ENCODE assay signal across 8 cellular contexts in the genomic region with DNA sequence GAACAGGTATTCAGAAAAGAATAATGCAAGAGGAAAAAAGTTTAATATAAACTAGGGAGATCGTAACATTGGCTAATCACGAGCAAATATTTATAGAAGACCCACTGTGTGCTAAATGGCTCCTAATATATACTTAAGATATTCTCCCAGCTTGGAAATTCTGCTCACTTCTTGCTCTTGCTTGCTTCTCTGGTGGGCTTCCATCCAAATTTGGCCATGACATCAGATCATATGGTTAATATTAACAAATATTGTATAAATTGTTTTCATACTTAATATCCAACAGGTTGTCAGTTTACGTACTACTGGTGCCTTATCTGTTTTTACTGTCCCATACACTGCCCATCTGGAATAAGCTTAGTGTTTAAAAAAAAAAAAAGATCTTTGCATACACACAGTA. TPM values are rescaled to one million over a fixed set of nuclear protein-coding genes. Genes with fewer than 3 reads are reported as not detected.
DNase-seq lines count a peak whose midpoint lies in the region; ATAC-seq and TF ChIP-seq lines count a peak whose summit lies in the region.

No MANE protein-coding gene starts in this region.

- no peak for TF ChIP-seq CTCF in AG10803 (conservative IDR thresholded peaks at IDR 0.05; ENCODE audit: low read length)

- peaks cover 27 to 68% (median 59%) of the 10 kb centered on the region in 4 donors for H3K4me1 Mint-ChIP-seq in naive thymus-derived CD8-positive, alpha-beta T cell

- H3K27me3 Mint-ChIP-seq in naive thymus-derived CD8-positive, alpha-beta T cell: no peaks in the 10 kb centered on the region

- H3K4me3 Mint-ChIP-seq in naive thymus-derived CD8-positive, alpha-beta T cell: peak overlapping the region; percentile 90 to 99 (median 95)

- H3K36me3 Mint-ChIP-seq in naive thymus-derived CD8-positive, alpha-beta T cell: peaks cover 8 to 40% (median 17%) of the 10 kb centered on the region in 3 donors

- H3K36me3 ChIP-seq in KOPT-K1 (ENCODE audit: insufficient read depth, low read length): peaks cover 48% of the 10 kb centered on the region

- no peak for ATAC-seq in naive thymus-derived CD8-positive, alpha-beta T cell
- ATAC-seq in HG03354 (IDR thresholded peaks at IDR 0.05; ENCODE audit: poor library complexity, severe bottlenecking, unreplicated experiment): no peak

- DNase-seq in AG10803 (ENCODE audit: low read depth) (peak; percentile 23), HPDE6-E6E7 (ENCODE audit: extremely low spot score) (no peak), inferior parietal cortex (ENCODE audit: extremely low spot score) (no peak)
- DNase-seq in naive thymus-derived CD8-positive, alpha-beta T cell: no peak
- DNase-seq in activated CD4-positive, CD25-positive, alpha-beta regulatory T cell (lab: John Stamatoyannopoulos, UW): no peak

- peak overlapping the region; percentile 81 for H3K4me3 ChIP-seq in AG10803 (ENCODE audit: low read length)

- H3K27ac ChIP-seq in KOPT-K1 (ENCODE audit: low read depth, low read length, poor library complexity, severe bottlenecking) (peak overlapping the region; percentile 97), cingulate gyrus (ENCODE audit: low read depth, low read length) (peak overlapping the region; percentile 100)

- H3K9me3 ChIP-seq in KOPT-K1 (ENCODE audit: insufficient read depth, low read length, poor library complexity, severe bottlenecking): no peaks in the 10 kb centered on the region

- POLR2A ChIA-PET in naive thymus-derived CD8-positive, alpha-beta T cell (lab: Charles Lee): interaction anchor here (0.6 to 23.9 kb wide), 8 partner anchors 18 to 206 kb away, joined by 3 to 1109 read pairs (median 17); a partner anchor contains a TSS

- H3K9me3 Mint-ChIP-seq in naive thymus-derived CD8-positive, alpha-beta T cell: peaks cover 0 to 7% (median 0%) of the 10 kb centered on the region in 9 donors

- H3K27ac Mint-ChIP-seq in naive thymus-derived CD8-positive, alpha-beta T cell: peak overlapping the region; percentile 44 to 100 (median 99)

RNA-seq across cellular contexts. Expression of a gene that starts 1.1 kb away (rescaled TPM):
- total RNA-seq in naive thymus-derived CD8-positive, alpha-beta T cell: 10 to 100 TPM; 35.8 to 36.8 TPM
- polyA plus RNA-seq in naive thymus-derived CD8-positive, alpha-beta T cell: 10 to 100 TPM; 31.4 to 52.6 (median 49.3) TPM

RNA-seq across cellular contexts. Expression of a gene that starts 27.7 kb away (rescaled TPM):
- total RNA-seq in naive thymus-derived CD8-positive, alpha-beta T cell: 100 to 1,000 TPM; 395 to 403 TPM
- 100 to 1,000 TPM; 179 to 392 (median 281) TPM for polyA plus RNA-seq in naive thymus-derived CD8-positive, alpha-beta T cell
